In the genomic region with DNA sequence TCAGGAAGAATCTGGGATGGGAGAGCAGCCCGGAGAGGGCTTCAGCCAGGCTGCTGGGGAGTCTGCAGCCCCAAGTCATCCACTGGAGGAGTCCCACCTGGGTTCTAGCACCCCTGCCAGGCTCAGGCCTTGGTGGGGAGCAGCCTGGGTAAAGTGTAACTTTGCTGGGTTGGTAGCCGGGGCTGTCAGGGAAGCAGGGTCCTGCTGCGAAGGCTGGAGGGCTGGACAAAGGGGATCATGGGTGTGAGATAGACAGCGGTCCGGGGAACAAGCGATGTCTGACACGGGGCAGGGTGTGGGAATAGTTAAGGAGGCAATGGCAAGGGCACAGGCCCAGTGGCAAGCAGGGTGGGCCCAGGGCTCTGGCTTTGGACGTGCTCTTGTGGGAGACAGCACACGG, we compare ENCODE assay signal across 6 cellular contexts.
"Had no signal": no experiment of that assay in that cellular context is flagged by ENCODE, and none has a peak within 500 bp of the region (broad histone marks: within the 10 kb centered on the region; RNA-seq: fewer than 3 reads in every experiment).

No MANE protein-coding gene starts in this region.

- H3K27ac Mint-ChIP-seq: H9, IgD-negative memory B cell had no signal

- H3K4me3 ChIP-seq: GM23248 had no signal

- H3K4me3 Mint-ChIP-seq: H9, IgD-negative memory B cell had no signal

- H3K36me3 Mint-ChIP-seq: IgD-negative memory B cell had no signal

- H3K4me1 Mint-ChIP-seq: H9 had no signal

- DNase-seq: GM23248, GOT3, H9, HCEC 1CT, KBM-7 had no signal

- H3K27ac ChIP-seq: GM23248 had no signal

- H3K9me3 Mint-ChIP-seq: IgD-negative memory B cell had no signal
